In the genomic region with DNA sequence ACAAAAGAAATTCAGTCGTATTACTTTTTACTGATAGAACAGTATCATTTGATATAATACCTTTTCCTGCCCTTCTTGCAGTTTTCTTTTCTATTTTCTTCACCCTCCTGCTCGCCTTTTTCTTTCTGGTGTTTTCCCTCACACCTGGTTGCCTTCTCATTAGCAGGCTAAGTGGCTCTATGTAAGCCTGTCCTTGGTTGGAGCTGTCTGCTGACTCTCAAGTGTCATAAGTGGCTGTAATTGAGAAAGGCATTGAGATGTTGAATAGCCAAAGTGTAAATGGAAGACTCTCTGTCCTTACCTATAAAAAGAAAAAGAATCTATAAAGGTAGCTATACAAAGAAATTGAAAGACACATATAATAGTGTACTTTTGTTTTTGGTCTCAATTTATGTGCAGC, we compare ENCODE assay signal across 22 cellular contexts.
DNase-seq lines count a peak whose midpoint lies in the region; ATAC-seq lines count a peak whose summit lies in the region.
"Had no signal": no experiment of that assay in that cellular context is flagged by ENCODE, and none has a peak within 500 bp of the region (broad histone marks: within the 10 kb centered on the region; RNA-seq: fewer than 3 reads in every experiment).

No MANE protein-coding gene starts in this region.

- H3K79me2 ChIP-seq in mesendoderm (ENCODE audit: control insufficient read depth, insufficient read depth, low read length), result no peaks in the 10 kb centered on the region

- H3K23ac ChIP-seq in mesendoderm (ENCODE audit: low read length), result no peak overlapping the region

- H2BK15ac ChIP-seq in mesendoderm (replicated peaks; ENCODE audit: low read depth), result no peak overlapping the region

- H4K8ac ChIP-seq in mesendoderm (ENCODE audit: low read depth, low read length), result no peak overlapping the region

- no peak overlapping the region for H3K56ac ChIP-seq in mesendoderm (ENCODE audit: low read length)

- no peaks in the 10 kb centered on the region for H3K36me3 ChIP-seq in mesendoderm (ENCODE audit: control insufficient read depth, insufficient read depth, low read length)
- H3K36me3 ChIP-seq: esophagus squamous epithelium, gastrocnemius medialis, vagina had no signal

- no peak overlapping the region for H3K9ac ChIP-seq in mesendoderm (ENCODE audit: low read length)

- no CpG with 5 or more reads among the region's 2 CpGs for WGBS in mesendoderm (ENCODE audit: extremely low coverage, insufficient coverage, low lambda C conversion rate)

- no peak for ATAC-seq in GM21529 (IDR thresholded peaks at IDR 0.05; ENCODE audit: unreplicated experiment)
- ATAC-seq: activated naive CD8-positive, alpha-beta T cell treated with anti-CD3 and anti-CD28 coated beads, Interleukin-2, amount 50 U/mL, for 24 hours; body of pancreas; effector memory CD8-positive, alpha-beta T cell; gastrocnemius medialis; HCT116 had no signal

- no peak overlapping the region for H3K27ac ChIP-seq in mesendoderm (ENCODE audit: low read depth, low read length)
- H3K27ac ChIP-seq: body of pancreas, esophagus squamous epithelium, gastrocnemius medialis, vagina had no signal

- H2AK5ac ChIP-seq in mesendoderm (ENCODE audit: low read length), result no peak overlapping the region

- no peak overlapping the region for H4K5ac ChIP-seq in mesendoderm (ENCODE audit: low read length)

- H3K4ac ChIP-seq in mesendoderm (ENCODE audit: low read depth, low read length), result no peak overlapping the region

- H3K27me3 ChIP-seq in mesendoderm (ENCODE audit: insufficient read depth, low read length, poor library complexity), result no peaks in the 10 kb centered on the region
- H3K27me3 ChIP-seq: body of pancreas, esophagus squamous epithelium, gastrocnemius medialis, vagina had no signal

- no peak overlapping the region for H2BK120ac ChIP-seq in mesendoderm (ENCODE audit: low read depth, low read length)

- peak; percentile 64 for DNase-seq in NCI-H1105 treated with DMSO at 0.1 percent for 48 hours (lab: John Stamatoyannopoulos, UW)
- peak; percentile 87 for DNase-seq in NCI-H187 treated with DMSO at 0.1 percent for 48 hours (lab: John Stamatoyannopoulos, UW)
- peak; percentile 25 to 73 for DNase-seq in NCI-H524 (lab: John Stamatoyannopoulos, UW)
- peak; percentile 53 for DNase-seq in mesendoderm
- no peak for DNase-seq in kidney tubule cell (ENCODE audit: low spot score)
- no peak for DNase-seq in NCI-H526 treated with DMSO at 0.1 percent for 48 hours (lab: John Stamatoyannopoulos, UW)
- DNase-seq: activated B cell treated with CpG ODN at 0.5 μM for 24 hours; activated CD4-positive, alpha-beta memory T cell treated with anti-CD3 and anti-CD28 coated beads for 36 hours; activated effector memory CD4-positive, alpha-beta T cell treated with anti-CD3 and anti-CD28 coated beads, Interleukin-2, amount 50 U/mL, for 16 hours; activated naive CD8-positive, alpha-beta T cell treated with anti-CD3 and anti-CD28 coated beads, Interleukin-2, amount 50 U/mL, for 24 hours; body of pancreas; CD4-positive, CD25-positive, alpha-beta regulatory T cell; DMS 273 treated with DMSO at 0.1 percent for 48 hours; effector memory CD8-positive, alpha-beta T cell; esophagus squamous epithelium; gastrocnemius medialis; KG1; kidney; nucleus accumbens had no signal

- no peak overlapping the region for H3K4me2 ChIP-seq in mesendoderm (ENCODE audit: low read length)

- no peaks in the 10 kb centered on the region for H3K4me1 ChIP-seq in mesendoderm (ENCODE audit: control insufficient read depth, low read depth, low read length)
- H3K4me1 ChIP-seq: body of pancreas, esophagus squamous epithelium, gastrocnemius medialis, vagina had no signal

- H3K4me3 ChIP-seq in mesendoderm (ENCODE audit: low read length), result no peak overlapping the region
- H3K4me3 ChIP-seq: body of pancreas, esophagus squamous epithelium, gastrocnemius medialis, vagina had no signal

- H2BK5ac ChIP-seq in mesendoderm (ENCODE audit: low read length), result no peak overlapping the region

- H3K18ac ChIP-seq in mesendoderm (ENCODE audit: low read length), result no peak overlapping the region

- H3K79me1 ChIP-seq in mesendoderm (ENCODE audit: low read length), result peaks cover 2% of the 10 kb centered on the region

Comparison
In these comparisons a context has a peak if more than half of its experiments do, and no peak if none do; other contexts are left out.
1. DNase-seq: peak in NCI-H1105 treated with DMSO at 0.1 percent for 48 hours (single experiment), NCI-H187 treated with DMSO at 0.1 percent for 48 hours (single experiment), NCI-H524 (2 of 2) and mesendoderm (single experiment); none in kidney tubule cell (single experiment) and NCI-H526 treated with DMSO at 0.1 percent for 48 hours (single experiment).